Comparison of ENCODE assay signal across 9 cellular contexts in genomic region chr10:99234739-99235468, GRCh38. TPM values are rescaled to one million over a fixed set of nuclear protein-coding genes. Genes with fewer than 3 reads are reported as not detected.
DNase-seq lines count a peak whose midpoint lies in the region; ATAC-seq lines count a peak whose summit lies in the region.
"Had no signal": no experiment of that assay in that cellular context is flagged by ENCODE, and none has a peak within 500 bp of the region (broad histone marks: within the 10 kb centered on the region; RNA-seq: fewer than 3 reads in every experiment).

No MANE protein-coding gene starts in this region.

- in situ Hi-C loops in ACHN (cut with HindIII; ENCODE audit: low pct_ligation_motif_present, low pct_unique_long_range_greater_than_20kb, low sequenced_read_pairs), result no loop called here
- in situ Hi-C loops in HAP-1 (cut with MboI; ENCODE audit: low sequenced_read_pairs), result no loop called here

- intact Hi-C loops in dendritic cell treated with granulocyte-macrophage colony-stimulating factor and Interleukin-4, amounts not matched to agents 40 ng/mL and 50 ng/mL, for 4 days (cut with micrococcal nuclease), result loop anchor here (5.0 kb wide), 1 partner anchor 348 kb away; no protein-coding TSS in a partner anchor

- peaks cover 52% of the 10 kb centered on the region for H3K4me1 Mint-ChIP-seq in dendritic cell treated with granulocyte-macrophage colony-stimulating factor and Interleukin-4, amounts not matched to agents 40 ng/mL and 50 ng/mL, for 4 days (ENCODE audit: low read depth)
- peaks cover 22 to 39% (median 28%) of the 10 kb centered on the region in 3 donors for H3K4me1 Mint-ChIP-seq in naive B cell

- H3K9me3 ChIP-seq in HUES48 (ENCODE audit: control insufficient read depth, insufficient read depth, low read length) (no peaks in the 10 kb centered on the region), HAP-1 (no peaks in the 10 kb centered on the region)

- no peak for ATAC-seq in naive B cell (ENCODE audit: low read depth in 2 of 2)

- H3K36me3 Mint-ChIP-seq in dendritic cell treated with granulocyte-macrophage colony-stimulating factor and Interleukin-4, amounts not matched to agents 40 ng/mL and 50 ng/mL, for 4 days (ENCODE audit: low read depth), result no peaks in the 10 kb centered on the region
- H3K36me3 Mint-ChIP-seq in naive B cell, result peaks cover 7 to 10% of the 10 kb centered on the region in 2 donors

- H3K27me3 ChIP-seq in ACC112 (ENCODE audit: insufficient read depth, low read length), result peaks cover 85% of the 10 kb centered on the region
- peaks cover 89% of the 10 kb centered on the region for H3K27me3 ChIP-seq in HUES48 (ENCODE audit: control insufficient read depth, insufficient read depth, low read length)
- peaks cover 41% of the 10 kb centered on the region for H3K27me3 ChIP-seq in HAP-1 (ENCODE audit: low read depth)

- H3K9me3 Mint-ChIP-seq in dendritic cell treated with granulocyte-macrophage colony-stimulating factor and Interleukin-4, amounts not matched to agents 40 ng/mL and 50 ng/mL, for 4 days, result no peaks in the 10 kb centered on the region
- H3K9me3 Mint-ChIP-seq in naive B cell, result peaks cover 0 to 53% (median 34%) of the 10 kb centered on the region in 7 donors

- peak overlapping the region; percentile 73 for H3K4me3 Mint-ChIP-seq in dendritic cell treated with granulocyte-macrophage colony-stimulating factor and Interleukin-4, amounts not matched to agents 40 ng/mL and 50 ng/mL, for 4 days
- H3K4me3 Mint-ChIP-seq in naive B cell, result peak overlapping the region in 6 of 8 donors; percentile 10 to 84 (median 60)

- H3K4me3 ChIP-seq in ACC112 (ENCODE audit: low read depth, low read length) (peak overlapping the region; percentile 68; the same call in 1 of the 2 replicates), HUES48 (ENCODE audit: low read depth, low read length) (peak overlapping the region; percentile 60), HAP-1 (no peak overlapping the region)

- no peak overlapping the region for H3K9ac ChIP-seq in HUES48 (ENCODE audit: low read depth, low read length)

- no peak for DNase-seq in naive B cell
- no peak for DNase-seq in hippocampal formation (lab: John Stamatoyannopoulos, UW)
- no peak for DNase-seq in ACHN
- no peak for DNase-seq in HAP-1 (ENCODE audit: low spot score in 2 of 2)
- no peak for DNase-seq in MV-4-11 (lab: John Stamatoyannopoulos, UW)
- DNase-seq: NCI-H1105 treated with DMSO at 0.1 percent for 48 hours had no signal

- H3K36me3 ChIP-seq in ACC112 (ENCODE audit: insufficient read depth, low read length) (no peaks in the 10 kb centered on the region), HUES48 (ENCODE audit: control insufficient read depth, insufficient read depth, low read length) (no peaks in the 10 kb centered on the region), HAP-1 (replicated peaks) (no peaks in the 10 kb centered on the region)

- H3K27me3 Mint-ChIP-seq in dendritic cell treated with granulocyte-macrophage colony-stimulating factor and Interleukin-4, amounts not matched to agents 40 ng/mL and 50 ng/mL, for 4 days, result peaks cover 91% of the 10 kb centered on the region
- H3K27me3 Mint-ChIP-seq in naive B cell, result peaks cover 57 to 69% (median 64%) of the 10 kb centered on the region in 3 donors

- no peak overlapping the region for H2AFZ ChIP-seq in ACC112 (ENCODE audit: low read length, unreplicated experiment)

- no peak overlapping the region for H3K27ac Mint-ChIP-seq in dendritic cell treated with granulocyte-macrophage colony-stimulating factor and Interleukin-4, amounts not matched to agents 40 ng/mL and 50 ng/mL, for 4 days
- H3K27ac Mint-ChIP-seq in naive B cell, result peak overlapping the region in 2 of 6 donors; percentile 69 to 87

- H3K27ac ChIP-seq in ACC112 (ENCODE audit: low read depth, low read length) (no peak overlapping the region), HUES48 (ENCODE audit: low read depth, low read length) (no peak overlapping the region)

- H3K4me1 ChIP-seq in ACC112 (ENCODE audit: control insufficient read depth, insufficient read depth, low read length, unreplicated experiment) (no peaks in the 10 kb centered on the region), HUES48 (ENCODE audit: control insufficient read depth, insufficient read depth, low read length) (peaks cover 30% of the 10 kb centered on the region), HAP-1 (no peaks in the 10 kb centered on the region)

- no peaks in the 10 kb centered on the region for H3K79me2 ChIP-seq in ACC112 (ENCODE audit: control insufficient read depth, insufficient read depth, low read length, unreplicated experiment)

RNA-seq across cellular contexts. Expression of gene HPSE2, which starts 0.7 kb away (rescaled TPM):
- polyA plus RNA-seq in naive B cell (ENCODE audit: low read depth in 6 of 6), result not detected
